Comparison of ENCODE assay signal across 27 cellular contexts in the genomic region with DNA sequence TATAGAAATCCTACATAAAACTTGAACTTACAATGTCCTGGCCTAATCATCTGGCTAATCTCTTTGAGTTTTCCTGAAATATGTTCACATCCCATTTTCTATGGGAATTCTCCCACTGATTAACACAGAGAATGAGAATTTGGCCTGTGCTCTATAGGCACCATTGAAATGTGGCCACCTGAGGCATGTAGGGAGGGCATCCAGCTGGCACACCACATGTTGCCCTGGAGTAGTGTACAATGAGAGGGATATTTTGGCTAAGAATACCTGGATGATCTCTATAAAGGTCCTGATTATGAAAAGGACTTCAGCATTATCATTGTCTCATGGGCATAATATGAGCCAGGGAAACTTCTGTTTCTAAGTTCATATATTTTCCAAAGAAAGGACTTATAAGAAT.
"Had no signal": no experiment of that assay in that cellular context is flagged by ENCODE, and none has a peak within 500 bp of the region (broad histone marks: within the 10 kb centered on the region; RNA-seq: fewer than 3 reads in every experiment).

No MANE protein-coding gene starts in this region.

- DNase-seq: activated CD4-positive, alpha-beta memory T cell treated with anti-CD3 and anti-CD28 coated beads for 36 hours; activated CD4-positive, alpha-beta T cell treated with anti-CD3 and anti-CD28 coated beads for 36 hours; activated CD4-positive, alpha-beta T cell treated with anti-CD3 and anti-CD28 coated beads, Interleukin-2, amount 10 ng/mL, durations not matched to agents 24 days and 14 days; activated CD4-positive, CD25-positive, alpha-beta regulatory T cell; activated CD4-positive, CD25-positive, alpha-beta regulatory T cell treated with anti-CD3 and anti-CD28 coated beads, Interleukin-2, amount 50 U/mL, for 72 hours; activated CD8-positive, alpha-beta memory T cell treated with anti-CD3 and anti-CD28 coated beads, Interleukin-2, amount 10 ng/mL, durations not matched to agents 7 days and 5 days; activated CD8-positive, alpha-beta memory T cell treated with anti-CD3 and anti-CD28 coated beads, Interleukin-2, amount 50 U/mL, for 4 hours; activated CD8-positive, alpha-beta T cell treated with anti-CD3 and anti-CD28 coated beads, Interleukin-2, amount 10 ng/mL, durations not matched to agents 7 days and 5 days; activated effector memory CD4-positive, alpha-beta T cell treated with anti-CD3 and anti-CD28 coated beads, Interleukin-2, amount 50 U/mL, for 16 hours; activated naive CD4-positive, alpha-beta T cell treated with anti-CD3 and anti-CD28 coated beads for 36 hours; activated naive CD8-positive, alpha-beta T cell treated with anti-CD3 and anti-CD28 coated beads for 36 hours; activated naive CD8-positive, alpha-beta T cell treated with anti-CD3 and anti-CD28 coated beads, Interleukin-2, amount 50 U/mL, for 24 hours; activated T-cell treated with anti-CD3 and anti-CD28 coated beads, Interleukin-2, amount 50 U/mL, for 1 hour; activated T-cell treated with anti-CD3 and anti-CD28 coated beads, Interleukin-2, amount 50 U/mL, for 48 hours; adrenal gland; amygdala; aorta; body of pancreas; cerebellar nuclear complex; effector memory CD4-positive, alpha-beta T cell; endodermal cell; foreskin fibroblast; head of caudate nucleus; hippocampal formation had no signal

- H3K36me3 ChIP-seq: adrenal gland had no signal

- H3K9me3 ChIP-seq: body of pancreas had no signal

- H3K4me3 ChIP-seq: adrenal gland, body of pancreas, coronary artery, dorsolateral prefrontal cortex had no signal

- H3K27ac ChIP-seq: adrenal gland, body of pancreas, coronary artery, dorsolateral prefrontal cortex had no signal

- ATAC-seq: activated CD4-positive, alpha-beta T cell treated with anti-CD3 and anti-CD28 coated beads for 36 hours; activated CD8-positive, alpha-beta memory T cell treated with anti-CD3 and anti-CD28 coated beads, Interleukin-2, amount 10 ng/mL, durations not matched to agents 7 days and 5 days; activated CD8-positive, alpha-beta T cell treated with anti-CD3 and anti-CD28 coated beads, Interleukin-2, amount 10 ng/mL, durations not matched to agents 7 days and 5 days; activated naive CD8-positive, alpha-beta T cell treated with anti-CD3 and anti-CD28 coated beads, Interleukin-2, amount 50 U/mL, for 24 hours; body of pancreas; esophagus mucosa had no signal

- H3K27me3 ChIP-seq: adrenal gland, body of pancreas, dorsolateral prefrontal cortex had no signal
